In the genomic region with DNA sequence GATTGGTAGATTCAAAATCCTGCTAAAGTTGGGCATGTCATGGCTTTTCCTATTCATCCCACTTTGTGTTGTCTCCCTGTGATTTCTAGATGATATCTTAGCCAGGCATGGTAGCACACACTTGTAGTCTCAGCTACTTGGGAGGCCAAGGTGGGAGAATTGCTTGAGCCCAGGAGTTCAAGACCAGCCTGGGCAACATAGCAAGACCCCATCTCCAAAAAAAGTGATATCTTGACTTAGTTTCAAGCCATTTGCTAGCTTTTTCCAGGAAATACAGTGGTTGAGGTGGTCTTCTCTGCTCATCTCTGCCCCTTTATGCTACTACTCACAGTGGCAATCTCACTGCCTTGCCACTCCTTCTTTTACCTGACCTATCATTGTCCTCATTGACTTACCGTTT, we compare ENCODE assay signal across 2 cellular contexts.
A peak's percentile ranks its signal among the peaks of the same experiment; 100 is the strongest.
TF ChIP-seq lines count a peak whose summit lies in the region.

No MANE protein-coding gene starts in this region.

TF ChIP-seq in HEK293, 187 proteins besides CTCF, POLR2A, EP300 and RAD21:
- no peak for TF ChIP-seq ZNF416 (tag by site-specific recombination; IDR thresholded peaks at IDR 0.05)
- TF ChIP-seq HOXD13 (CRISPR knock-in tag; IDR thresholded peaks at IDR 0.05; ENCODE audit: borderline replicate concordance): no peak
- peak; percentile 93 for TF ChIP-seq ZNF121 (tag by site-specific recombination; IDR thresholded peaks at IDR 0.05)
- TF ChIP-seq, protein P1, sequence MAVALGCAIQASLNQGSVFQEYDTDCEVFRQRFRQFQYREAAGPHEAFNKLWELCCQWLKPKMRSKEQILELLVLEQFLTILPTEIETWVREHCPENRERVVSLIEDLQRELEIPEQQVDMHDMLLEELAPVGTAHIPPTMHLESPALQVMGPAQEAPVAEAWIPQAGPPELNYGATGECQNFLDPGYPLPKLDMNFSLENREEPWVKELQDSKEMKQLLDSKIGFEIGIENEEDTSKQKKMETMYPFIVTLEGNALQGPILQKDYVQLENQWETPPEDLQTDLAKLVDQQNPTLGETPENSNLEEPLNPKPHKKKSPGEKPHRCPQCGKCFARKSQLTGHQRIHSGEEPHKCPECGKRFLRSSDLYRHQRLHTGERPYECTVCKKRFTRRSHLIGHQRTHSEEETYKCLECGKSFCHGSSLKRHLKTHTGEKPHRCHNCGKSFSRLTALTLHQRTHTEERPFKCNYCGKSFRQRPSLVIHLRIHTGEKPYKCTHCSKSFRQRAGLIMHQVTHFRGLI (tag by site-specific recombination; IDR thresholded peaks at IDR 0.05): no peak
- TF ChIP-seq, protein P2, sequence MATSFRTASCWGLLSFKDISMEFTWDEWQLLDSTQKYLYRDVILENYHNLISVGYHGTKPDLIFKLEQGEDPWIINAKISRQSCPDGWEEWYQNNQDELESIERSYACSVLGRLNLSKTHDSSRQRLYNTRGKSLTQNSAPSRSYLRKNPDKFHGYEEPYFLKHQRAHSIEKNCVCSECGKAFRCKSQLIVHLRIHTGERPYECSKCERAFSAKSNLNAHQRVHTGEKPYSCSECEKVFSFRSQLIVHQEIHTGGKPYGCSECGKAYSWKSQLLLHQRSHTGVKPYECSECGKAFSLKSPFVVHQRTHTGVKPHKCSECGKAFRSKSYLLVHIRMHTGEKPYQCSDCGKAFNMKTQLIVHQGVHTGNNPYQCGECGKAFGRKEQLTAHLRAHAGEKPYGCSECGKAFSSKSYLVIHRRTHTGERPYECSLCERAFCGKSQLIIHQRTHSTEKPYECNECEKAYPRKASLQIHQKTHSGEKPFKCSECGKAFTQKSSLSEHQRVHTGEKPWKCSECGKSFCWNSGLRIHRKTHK (tag by site-specific recombination; IDR thresholded peaks at IDR 0.05): no peak
TF ChIP-seq in HEK293: peak in this region for 1.

TF ChIP-seq in K562, 482 proteins besides CTCF, POLR2A, EP300 and RAD21:
- TF ChIP-seq CBX8 (IDR thresholded peaks at IDR 0.05; ENCODE audit: borderline replicate concordance, extremely low read depth, low read depth, low read length, poor library complexity, severe bottlenecking) (no peak), EZH2 (IDR thresholded peaks at IDR 0.05; ENCODE audit: borderline replicate concordance, low read depth, low read length) (no peak), RBM25 (IDR thresholded peaks at IDR 0.05; ENCODE audit: low read depth, low read length, severe bottlenecking) (peak; percentile 9), ZNF121 (CRISPR knock-in tag; conservative IDR thresholded peaks at IDR 0.05) (peak; percentile 54; the same call in 1 of the 2 replicates), ZNF146 (CRISPR knock-in tag; IDR thresholded peaks at IDR 0.05; ENCODE audit: unreplicated experiment) (no peak), ZNF143 (CRISPR knock-in tag; IDR thresholded peaks at IDR 0.05) (no peak), ZNF124 (CRISPR knock-in tag; IDR thresholded peaks at IDR 0.05) (no peak)
